Comparison of ENCODE assay signal across 19 cellular contexts in genomic region chr17:66381701-66382362, GRCh38.
DNase-seq lines count a peak whose midpoint lies in the region; ATAC-seq, FAIRE-seq and TF ChIP-seq lines count a peak whose summit lies in the region.
"Had no signal": no experiment of that assay in that cellular context is flagged by ENCODE, and none has a peak within 500 bp of the region (broad histone marks: within the 10 kb centered on the region; RNA-seq: fewer than 3 reads in every experiment).

No MANE protein-coding gene starts in this region.

- peak overlapping the region; percentile 62 for H3K27ac ChIP-seq in osteoblast (ENCODE audit: low read depth, low read length)
- H3K27ac ChIP-seq: RWPE1 had no signal

- H3K27me3 Mint-ChIP-seq in activated CD4-positive, alpha-beta memory T cell treated with anti-CD3 and anti-CD28 coated beads for 36 hours = no peaks in the 10 kb centered on the region
- H3K27me3 Mint-ChIP-seq in activated CD4-positive, alpha-beta memory T cell treated with anti-CD3 and anti-CD28 coated beads, Interleukin-2, amount 10 ng/mL, durations not matched to agents 7 days and 5 days = no peaks in the 10 kb centered on the region
- H3K27me3 Mint-ChIP-seq: CD8-positive, alpha-beta memory T cell had no signal

- H3K4me3 Mint-ChIP-seq in activated CD4-positive, alpha-beta memory T cell treated with anti-CD3 and anti-CD28 coated beads for 36 hours = no peak overlapping the region
- H3K4me3 Mint-ChIP-seq in activated CD4-positive, alpha-beta memory T cell treated with anti-CD3 and anti-CD28 coated beads, Interleukin-2, amount 10 ng/mL, durations not matched to agents 7 days and 5 days = no peak overlapping the region
- H3K4me3 Mint-ChIP-seq: CD8-positive, alpha-beta memory T cell; H9 had no signal

- no peak for DNase-seq in activated CD4-positive, alpha-beta memory T cell treated with anti-CD3 and anti-CD28 coated beads for 36 hours
- DNase-seq in activated CD4-positive, alpha-beta memory T cell treated with anti-CD3 and anti-CD28 coated beads, Interleukin-2, amount 10 ng/mL, durations not matched to agents 7 days and 5 days = no peak
- DNase-seq in HTR-8/SVneo (ENCODE audit: insufficient read length, low spot score) (no peak), choroid plexus epithelial cell (ENCODE audit: low read depth) (peak; percentile 30), osteoblast (ENCODE audit: insufficient read length, low spot score, missing footprints) (no peak)
- DNase-seq in activated CD4-positive, CD25-positive, alpha-beta regulatory T cell treated with anti-CD3 and anti-CD28 coated beads, Interleukin-2, amount 50 U/mL, for 72 hours = no peak
- DNase-seq in stimulated activated naive CD4-positive, alpha-beta T cell (lab: John Stamatoyannopoulos, UW) = no peak
- DNase-seq: CD8-positive, alpha-beta memory T cell; DMS79 treated with DMSO at 0.1 percent for 48 hours; H9; KBM-7; MV-4-11; NCI-H1417; NCI-H187 treated with DMSO at 0.1 percent for 48 hours; NCI-H446 treated with DMSO at 0.1 percent for 48 hours; NCI-H774; PC-3 had no signal

- no peaks in the 10 kb centered on the region for H3K36me3 ChIP-seq in osteoblast (ENCODE audit: insufficient read depth, low read length)

- peak overlapping the region; percentile 66 for H3K27ac Mint-ChIP-seq in activated CD4-positive, alpha-beta memory T cell treated with anti-CD3 and anti-CD28 coated beads for 36 hours
- no peak overlapping the region for H3K27ac Mint-ChIP-seq in activated CD4-positive, alpha-beta memory T cell treated with anti-CD3 and anti-CD28 coated beads, Interleukin-2, amount 10 ng/mL, durations not matched to agents 7 days and 5 days

- TF ChIP-seq CTCF in choroid plexus epithelial cell (conservative IDR thresholded peaks at IDR 0.05; ENCODE audit: low read depth, low read length) (no peak), osteoblast (IDR thresholded peaks at IDR 0.05; ENCODE audit: extremely low read depth, low read depth, low read length) (no peak)

- no peaks in the 10 kb centered on the region for H3K9me3 ChIP-seq in osteoblast (ENCODE audit: low read depth, low read length)

- CTCF ChIA-PET in activated CD4-positive, alpha-beta memory T cell treated with anti-CD3 and anti-CD28 coated beads for 36 hours (lab: Charles Lee) = interaction anchor here (1.1 kb wide), 1 partner anchor 21 kb away, joined by 3 read pairs; no protein-coding TSS in a partner anchor
- CTCF ChIA-PET in activated CD4-positive, alpha-beta memory T cell treated with anti-CD3 and anti-CD28 coated beads, Interleukin-2, amount 10 ng/mL, durations not matched to agents 7 days and 5 days (lab: Charles Lee) = interaction anchor here (1.1 kb wide), 1 partner anchor 12 kb away, joined by 3 read pairs; no protein-coding TSS in a partner anchor

- POLR2A ChIA-PET in activated CD4-positive, alpha-beta memory T cell treated with anti-CD3 and anti-CD28 coated beads for 36 hours (lab: Charles Lee) = interaction anchor here (0.6 to 1.5 kb wide), 3 partner anchors 40 to 165 kb away, joined by 3 to 4 read pairs (median 3); no protein-coding TSS in a partner anchor
- POLR2A ChIA-PET in activated CD4-positive, alpha-beta memory T cell treated with anti-CD3 and anti-CD28 coated beads, Interleukin-2, amount 10 ng/mL, durations not matched to agents 7 days and 5 days (lab: Charles Lee) = interaction anchor here (1.9 kb wide), 1 partner anchor 21 kb away, joined by 7 read pairs; no protein-coding TSS in a partner anchor

- FAIRE-seq in HTR-8/SVneo (lab: Jason Lieb, UNC) = peak; percentile 54

- intact Hi-C loops in activated CD4-positive, alpha-beta memory T cell treated with anti-CD3 and anti-CD28 coated beads for 36 hours (cut with micrococcal nuclease) = loop anchor here (1.0 to 5.0 kb wide), 3 partner anchors 10 to 40 kb away; no protein-coding TSS in a partner anchor

- no peaks in the 10 kb centered on the region for H3K27me3 ChIP-seq in osteoblast (ENCODE audit: insufficient read depth, low read length)

- H3K79me2 ChIP-seq in osteoblast (ENCODE audit: insufficient read depth, low read length) = peaks cover 87% of the 10 kb centered on the region

- peaks cover 67% of the 10 kb centered on the region for H3K4me1 Mint-ChIP-seq in activated CD4-positive, alpha-beta memory T cell treated with anti-CD3 and anti-CD28 coated beads for 36 hours (ENCODE audit: low read depth)
- H3K4me1 Mint-ChIP-seq in activated CD4-positive, alpha-beta memory T cell treated with anti-CD3 and anti-CD28 coated beads, Interleukin-2, amount 10 ng/mL, durations not matched to agents 7 days and 5 days = peaks cover 18% of the 10 kb centered on the region

- peaks cover 38% of the 10 kb centered on the region for H3K4me1 ChIP-seq in osteoblast (ENCODE audit: insufficient read depth, low read length)

- no peaks in the 10 kb centered on the region for H3K9me3 Mint-ChIP-seq in activated CD4-positive, alpha-beta memory T cell treated with anti-CD3 and anti-CD28 coated beads for 36 hours
- no peaks in the 10 kb centered on the region for H3K9me3 Mint-ChIP-seq in activated CD4-positive, alpha-beta memory T cell treated with anti-CD3 and anti-CD28 coated beads, Interleukin-2, amount 10 ng/mL, durations not matched to agents 7 days and 5 days
- H3K9me3 Mint-ChIP-seq: CD8-positive, alpha-beta memory T cell; H9 had no signal

- no peak for ATAC-seq in HG03469 (IDR thresholded peaks at IDR 0.05; ENCODE audit: unreplicated experiment)
- ATAC-seq: PC-3 had no signal

- no peak overlapping the region for H3K4me2 ChIP-seq in osteoblast (ENCODE audit: insufficient read depth, low read length)

- H2AFZ ChIP-seq in osteoblast (ENCODE audit: low read length) = no peak overlapping the region

- H4K20me1 ChIP-seq in osteoblast (ENCODE audit: insufficient read depth, low read length) = peaks cover 23% of the 10 kb centered on the region

- no peak overlapping the region for H3K4me3 ChIP-seq in choroid plexus epithelial cell (ENCODE audit: low read depth, low read length)
- no peak overlapping the region for H3K4me3 ChIP-seq in osteoblast (ENCODE audit: insufficient read depth, low read length)

- H3K36me3 Mint-ChIP-seq in activated CD4-positive, alpha-beta memory T cell treated with anti-CD3 and anti-CD28 coated beads for 36 hours = peaks cover 4% of the 10 kb centered on the region
- peaks cover 8% of the 10 kb centered on the region for H3K36me3 Mint-ChIP-seq in activated CD4-positive, alpha-beta memory T cell treated with anti-CD3 and anti-CD28 coated beads, Interleukin-2, amount 10 ng/mL, durations not matched to agents 7 days and 5 days (ENCODE audit: low read depth)
- H3K36me3 Mint-ChIP-seq: CD8-positive, alpha-beta memory T cell had no signal
